ENCODE assay signal across 29 cellular contexts in genomic region chr1:81584398-81584797, GRCh38.
"Had no signal": no experiment of that assay in that cellular context is flagged by ENCODE, and none has a peak within 500 bp of the region (broad histone marks: within the 10 kb centered on the region; RNA-seq: fewer than 3 reads in every experiment).

No MANE protein-coding gene starts in this region.

- H3K4me3 Mint-ChIP-seq: activated CD4-positive, alpha-beta T cell treated with anti-CD3 and anti-CD28 coated beads for 36 hours; activated naive CD8-positive, alpha-beta T cell; activated T-cell treated with anti-CD3 and anti-CD28 coated beads, Interleukin-2, amount 50 U/mL, for 72 hours; brain; natural killer cell treated with Interleukin-12 subunit alpha and Interleukin-12 subunit beta and Interleukin-15 and Interleukin-18, amount 100 ng/mL, for 72 hours; stimulated activated naive CD8-positive, alpha-beta T cell treated with anti-CD3 and anti-CD28 coated beads, Interleukin-15, Interleukin-2, amounts not matched to agents 100 ng/mL and 50 ng/mL, for 24 hours; T-helper 2 cell treated with Interferon-gamma antibody and Interleukin-4, amounts not matched to agents 5 μg/mL and 100 μg/mL, for 36 hours had no signal

- H3K4me1 ChIP-seq: upper lobe of right lung had no signal

- DNase-seq: activated CD4-positive, alpha-beta T cell treated with anti-CD3 and anti-CD28 coated beads for 36 hours; activated CD4-positive, alpha-beta T cell treated with anti-CD3 and anti-CD28 coated beads, Interleukin-2, amount 50 U/mL, for 4 hours; activated CD4-positive, CD25-positive, alpha-beta regulatory T cell; activated naive CD4-positive, alpha-beta T cell; activated T-cell treated with anti-CD3 and anti-CD28 coated beads for 4 hours; activated T-cell treated with anti-CD3 and anti-CD28 coated beads, Interleukin-2, amount 50 U/mL, for 72 hours; anterior cingulate cortex; caudate nucleus; dermis blood vessel endothelial cell; effector CD4-positive, alpha-beta T cell; foreskin melanocyte; glutamatergic neuron; kidney; left colon; lower lobe of right lung; mucosa of descending colon; right lobe of liver; stimulated activated CD4-positive, alpha-beta T cell treated with anti-CD3 and anti-CD28 coated beads, Interleukin-12 subunit alpha, Interleukin-12 subunit beta, amount 100 ng/mL, for 4 hours; stimulated activated CD4-positive, alpha-beta T cell treated with anti-CD3 and anti-CD28 coated beads, Interleukin-4, amount 100 ng/mL, for 1 hour; T-helper 1 cell; upper lobe of right lung had no signal

- H3K36me3 Mint-ChIP-seq: activated naive CD8-positive, alpha-beta T cell; brain; natural killer cell treated with Interleukin-12 subunit alpha and Interleukin-12 subunit beta and Interleukin-15 and Interleukin-18, amount 100 ng/mL, for 72 hours had no signal

- H3K9me3 Mint-ChIP-seq: activated T-cell treated with anti-CD3 and anti-CD28 coated beads, Interleukin-2, amount 50 U/mL, for 72 hours; brain; stimulated activated naive CD8-positive, alpha-beta T cell treated with anti-CD3 and anti-CD28 coated beads, Interleukin-15, Interleukin-2, amounts not matched to agents 100 ng/mL and 50 ng/mL, for 24 hours; T-helper 2 cell treated with Interferon-gamma antibody and Interleukin-4, amounts not matched to agents 5 μg/mL and 100 μg/mL, for 36 hours had no signal

- H3K4me3 ChIP-seq: hepatocyte, lower lobe of right lung, mucosa of descending colon, right lobe of liver, upper lobe of right lung had no signal

- ATAC-seq: activated CD4-positive, alpha-beta T cell treated with anti-CD3 and anti-CD28 coated beads for 36 hours; activated T-cell treated with anti-CD3 and anti-CD28 coated beads, Interleukin-2, amount 50 U/mL, for 72 hours; left colon; lower lobe of right lung; mucosa of descending colon; natural killer cell treated with Interleukin-12 subunit alpha and Interleukin-12 subunit beta and Interleukin-15 and Interleukin-18, amount 100 ng/mL, for 72 hours; upper lobe of right lung had no signal

- H3K27ac ChIP-seq: hepatocyte, lower lobe of right lung, neutrophil, upper lobe of right lung had no signal

- H3K27ac Mint-ChIP-seq: activated CD4-positive, alpha-beta T cell treated with anti-CD3 and anti-CD28 coated beads for 36 hours; activated naive CD8-positive, alpha-beta T cell; activated T-cell treated with anti-CD3 and anti-CD28 coated beads, Interleukin-2, amount 50 U/mL, for 72 hours; brain; natural killer cell treated with Interleukin-12 subunit alpha and Interleukin-12 subunit beta and Interleukin-15 and Interleukin-18, amount 100 ng/mL, for 72 hours; progenitor cell of endocrine pancreas; stimulated activated naive CD8-positive, alpha-beta T cell treated with anti-CD3 and anti-CD28 coated beads, Interleukin-15, Interleukin-2, amounts not matched to agents 100 ng/mL and 50 ng/mL, for 24 hours; T-helper 2 cell treated with Interferon-gamma antibody and Interleukin-4, amounts not matched to agents 5 μg/mL and 100 μg/mL, for 36 hours had no signal

- H3K9me3 ChIP-seq: lower lobe of right lung, mucosa of descending colon, neutrophil, right lobe of liver, upper lobe of right lung had no signal

- H3K36me3 ChIP-seq: lower lobe of right lung, neutrophil, right lobe of liver, upper lobe of right lung had no signal

- H3K27me3 ChIP-seq: hepatocyte, neutrophil, right lobe of liver, upper lobe of right lung had no signal

- H3K27me3 Mint-ChIP-seq: activated CD4-positive, alpha-beta T cell treated with anti-CD3 and anti-CD28 coated beads for 36 hours; activated naive CD8-positive, alpha-beta T cell; natural killer cell treated with Interleukin-12 subunit alpha and Interleukin-12 subunit beta and Interleukin-15 and Interleukin-18, amount 100 ng/mL, for 72 hours; progenitor cell of endocrine pancreas; stimulated activated naive CD8-positive, alpha-beta T cell treated with anti-CD3 and anti-CD28 coated beads, Interleukin-15, Interleukin-2, amounts not matched to agents 100 ng/mL and 50 ng/mL, for 24 hours had no signal
